2 cellular contexts compared by ENCODE assay signal in the genomic region with DNA sequence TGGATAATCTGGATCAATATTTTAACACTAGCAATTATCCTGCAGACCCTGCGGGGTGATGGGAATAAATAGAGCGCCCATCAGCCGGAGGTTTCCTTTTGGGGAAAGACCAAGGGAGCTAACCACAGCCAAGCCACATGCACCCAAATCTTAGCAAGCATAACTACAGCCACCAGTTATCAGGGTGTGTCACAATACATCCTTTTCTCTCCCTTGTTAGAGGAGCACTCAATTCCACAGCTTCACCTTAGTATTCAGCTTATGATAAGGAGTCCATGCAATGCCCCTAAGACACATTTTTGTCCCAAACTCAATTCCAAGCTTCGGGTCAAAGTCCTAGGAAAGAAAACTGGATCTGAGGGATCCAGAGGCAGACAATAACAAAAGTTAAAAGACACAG.
TF ChIP-seq lines count a peak whose summit lies in the region.

No MANE protein-coding gene starts in this region.

TF ChIP-seq in GM23338, 12 proteins besides CTCF, POLR2A, EP300 and RAD21 (continues in another document):
- TF ChIP-seq CREB1 (CRISPR knock-in tag; IDR thresholded peaks at IDR 0.05; ENCODE audit: low read depth) = no peak
- TF ChIP-seq EZH2 (IDR thresholded peaks at IDR 0.05; ENCODE audit: low read depth, unreplicated experiment) = no peak
- no peak for TF ChIP-seq STAT1 (IDR thresholded peaks at IDR 0.05; ENCODE audit: unreplicated experiment)
- no peak for TF ChIP-seq POLR2AphosphoS5 (IDR thresholded peaks at IDR 0.05; ENCODE audit: low read depth)
- TF ChIP-seq, protein P1, sequence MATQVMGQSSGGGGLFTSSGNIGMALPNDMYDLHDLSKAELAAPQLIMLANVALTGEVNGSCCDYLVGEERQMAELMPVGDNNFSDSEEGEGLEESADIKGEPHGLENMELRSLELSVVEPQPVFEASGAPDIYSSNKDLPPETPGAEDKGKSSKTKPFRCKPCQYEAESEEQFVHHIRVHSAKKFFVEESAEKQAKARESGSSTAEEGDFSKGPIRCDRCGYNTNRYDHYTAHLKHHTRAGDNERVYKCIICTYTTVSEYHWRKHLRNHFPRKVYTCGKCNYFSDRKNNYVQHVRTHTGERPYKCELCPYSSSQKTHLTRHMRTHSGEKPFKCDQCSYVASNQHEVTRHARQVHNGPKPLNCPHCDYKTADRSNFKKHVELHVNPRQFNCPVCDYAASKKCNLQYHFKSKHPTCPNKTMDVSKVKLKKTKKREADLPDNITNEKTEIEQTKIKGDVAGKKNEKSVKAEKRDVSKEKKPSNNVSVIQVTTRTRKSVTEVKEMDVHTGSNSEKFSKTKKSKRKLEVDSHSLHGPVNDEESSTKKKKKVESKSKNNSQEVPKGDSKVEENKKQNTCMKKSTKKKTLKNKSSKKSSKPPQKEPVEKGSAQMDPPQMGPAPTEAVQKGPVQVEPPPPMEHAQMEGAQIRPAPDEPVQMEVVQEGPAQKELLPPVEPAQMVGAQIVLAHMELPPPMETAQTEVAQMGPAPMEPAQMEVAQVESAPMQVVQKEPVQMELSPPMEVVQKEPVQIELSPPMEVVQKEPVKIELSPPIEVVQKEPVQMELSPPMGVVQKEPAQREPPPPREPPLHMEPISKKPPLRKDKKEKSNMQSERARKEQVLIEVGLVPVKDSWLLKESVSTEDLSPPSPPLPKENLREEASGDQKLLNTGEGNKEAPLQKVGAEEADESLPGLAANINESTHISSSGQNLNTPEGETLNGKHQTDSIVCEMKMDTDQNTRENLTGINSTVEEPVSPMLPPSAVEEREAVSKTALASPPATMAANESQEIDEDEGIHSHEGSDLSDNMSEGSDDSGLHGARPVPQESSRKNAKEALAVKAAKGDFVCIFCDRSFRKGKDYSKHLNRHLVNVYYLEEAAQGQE (IDR thresholded peaks at IDR 0.05; ENCODE audit: unreplicated experiment) = no peak
- no peak for TF ChIP-seq EZH2phosphoT487 (IDR thresholded peaks at IDR 0.05; ENCODE audit: unreplicated experiment)
- no peak for TF ChIP-seq NANOG (IDR thresholded peaks at IDR 0.05; ENCODE audit: borderline replicate concordance)
- TF ChIP-seq ZNF114 (CRISPR knock-in tag; IDR thresholded peaks at IDR 0.05) = no peak
- TF ChIP-seq JUNB (IDR thresholded peaks at IDR 0.05; ENCODE audit: unreplicated experiment) = no peak
- TF ChIP-seq, protein P2, sequence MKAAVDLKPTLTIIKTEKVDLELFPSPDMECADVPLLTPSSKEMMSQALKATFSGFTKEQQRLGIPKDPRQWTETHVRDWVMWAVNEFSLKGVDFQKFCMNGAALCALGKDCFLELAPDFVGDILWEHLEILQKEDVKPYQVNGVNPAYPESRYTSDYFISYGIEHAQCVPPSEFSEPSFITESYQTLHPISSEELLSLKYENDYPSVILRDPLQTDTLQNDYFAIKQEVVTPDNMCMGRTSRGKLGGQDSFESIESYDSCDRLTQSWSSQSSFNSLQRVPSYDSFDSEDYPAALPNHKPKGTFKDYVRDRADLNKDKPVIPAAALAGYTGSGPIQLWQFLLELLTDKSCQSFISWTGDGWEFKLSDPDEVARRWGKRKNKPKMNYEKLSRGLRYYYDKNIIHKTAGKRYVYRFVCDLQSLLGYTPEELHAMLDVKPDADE (IDR thresholded peaks at IDR 0.05) = no peak
- TF ChIP-seq ZNF331 (CRISPR knock-in tag; IDR thresholded peaks at IDR 0.05; ENCODE audit: low read depth) = no peak

TF ChIP-seq in H1, 55 proteins besides CTCF, POLR2A, EP300 and RAD21:
- no peak for TF ChIP-seq NANOG (IDR thresholded peaks at IDR 0.05; ENCODE audit: insufficient read depth, low read depth, low read length, poor library complexity, severe bottlenecking)
- no peak for TF ChIP-seq TEAD4 (IDR thresholded peaks at IDR 0.05; ENCODE audit: low read depth, low read length)
- TF ChIP-seq EGR1 (IDR thresholded peaks at IDR 0.05; ENCODE audit: borderline replicate concordance, low read depth, low read length) = no peak
- no peak for TF ChIP-seq TCF12 (IDR thresholded peaks at IDR 0.05; ENCODE audit: low read depth, low read length)
- TF ChIP-seq FOSL1 (IDR thresholded peaks at IDR 0.05; ENCODE audit: insufficient read depth, low read depth, low read length) = no peak
- TF ChIP-seq BACH1 (IDR thresholded peaks at IDR 0.05; ENCODE audit: low read length) = no peak
- no peak for TF ChIP-seq SP4 (IDR thresholded peaks at IDR 0.05; ENCODE audit: low read length)
- TF ChIP-seq POU5F1 (IDR thresholded peaks at IDR 0.05; ENCODE audit: low read depth, low read length) = no peak
- TF ChIP-seq ASH2L (IDR thresholded peaks at IDR 0.05; ENCODE audit: low read length) = no peak
- no peak for TF ChIP-seq CBX5 (IDR thresholded peaks at IDR 0.05; ENCODE audit: low read depth, low read length)
- no peak for TF ChIP-seq KDM4A (IDR thresholded peaks at IDR 0.05; ENCODE audit: low read depth, low read length, severe bottlenecking)
- TF ChIP-seq, protein P3, sequence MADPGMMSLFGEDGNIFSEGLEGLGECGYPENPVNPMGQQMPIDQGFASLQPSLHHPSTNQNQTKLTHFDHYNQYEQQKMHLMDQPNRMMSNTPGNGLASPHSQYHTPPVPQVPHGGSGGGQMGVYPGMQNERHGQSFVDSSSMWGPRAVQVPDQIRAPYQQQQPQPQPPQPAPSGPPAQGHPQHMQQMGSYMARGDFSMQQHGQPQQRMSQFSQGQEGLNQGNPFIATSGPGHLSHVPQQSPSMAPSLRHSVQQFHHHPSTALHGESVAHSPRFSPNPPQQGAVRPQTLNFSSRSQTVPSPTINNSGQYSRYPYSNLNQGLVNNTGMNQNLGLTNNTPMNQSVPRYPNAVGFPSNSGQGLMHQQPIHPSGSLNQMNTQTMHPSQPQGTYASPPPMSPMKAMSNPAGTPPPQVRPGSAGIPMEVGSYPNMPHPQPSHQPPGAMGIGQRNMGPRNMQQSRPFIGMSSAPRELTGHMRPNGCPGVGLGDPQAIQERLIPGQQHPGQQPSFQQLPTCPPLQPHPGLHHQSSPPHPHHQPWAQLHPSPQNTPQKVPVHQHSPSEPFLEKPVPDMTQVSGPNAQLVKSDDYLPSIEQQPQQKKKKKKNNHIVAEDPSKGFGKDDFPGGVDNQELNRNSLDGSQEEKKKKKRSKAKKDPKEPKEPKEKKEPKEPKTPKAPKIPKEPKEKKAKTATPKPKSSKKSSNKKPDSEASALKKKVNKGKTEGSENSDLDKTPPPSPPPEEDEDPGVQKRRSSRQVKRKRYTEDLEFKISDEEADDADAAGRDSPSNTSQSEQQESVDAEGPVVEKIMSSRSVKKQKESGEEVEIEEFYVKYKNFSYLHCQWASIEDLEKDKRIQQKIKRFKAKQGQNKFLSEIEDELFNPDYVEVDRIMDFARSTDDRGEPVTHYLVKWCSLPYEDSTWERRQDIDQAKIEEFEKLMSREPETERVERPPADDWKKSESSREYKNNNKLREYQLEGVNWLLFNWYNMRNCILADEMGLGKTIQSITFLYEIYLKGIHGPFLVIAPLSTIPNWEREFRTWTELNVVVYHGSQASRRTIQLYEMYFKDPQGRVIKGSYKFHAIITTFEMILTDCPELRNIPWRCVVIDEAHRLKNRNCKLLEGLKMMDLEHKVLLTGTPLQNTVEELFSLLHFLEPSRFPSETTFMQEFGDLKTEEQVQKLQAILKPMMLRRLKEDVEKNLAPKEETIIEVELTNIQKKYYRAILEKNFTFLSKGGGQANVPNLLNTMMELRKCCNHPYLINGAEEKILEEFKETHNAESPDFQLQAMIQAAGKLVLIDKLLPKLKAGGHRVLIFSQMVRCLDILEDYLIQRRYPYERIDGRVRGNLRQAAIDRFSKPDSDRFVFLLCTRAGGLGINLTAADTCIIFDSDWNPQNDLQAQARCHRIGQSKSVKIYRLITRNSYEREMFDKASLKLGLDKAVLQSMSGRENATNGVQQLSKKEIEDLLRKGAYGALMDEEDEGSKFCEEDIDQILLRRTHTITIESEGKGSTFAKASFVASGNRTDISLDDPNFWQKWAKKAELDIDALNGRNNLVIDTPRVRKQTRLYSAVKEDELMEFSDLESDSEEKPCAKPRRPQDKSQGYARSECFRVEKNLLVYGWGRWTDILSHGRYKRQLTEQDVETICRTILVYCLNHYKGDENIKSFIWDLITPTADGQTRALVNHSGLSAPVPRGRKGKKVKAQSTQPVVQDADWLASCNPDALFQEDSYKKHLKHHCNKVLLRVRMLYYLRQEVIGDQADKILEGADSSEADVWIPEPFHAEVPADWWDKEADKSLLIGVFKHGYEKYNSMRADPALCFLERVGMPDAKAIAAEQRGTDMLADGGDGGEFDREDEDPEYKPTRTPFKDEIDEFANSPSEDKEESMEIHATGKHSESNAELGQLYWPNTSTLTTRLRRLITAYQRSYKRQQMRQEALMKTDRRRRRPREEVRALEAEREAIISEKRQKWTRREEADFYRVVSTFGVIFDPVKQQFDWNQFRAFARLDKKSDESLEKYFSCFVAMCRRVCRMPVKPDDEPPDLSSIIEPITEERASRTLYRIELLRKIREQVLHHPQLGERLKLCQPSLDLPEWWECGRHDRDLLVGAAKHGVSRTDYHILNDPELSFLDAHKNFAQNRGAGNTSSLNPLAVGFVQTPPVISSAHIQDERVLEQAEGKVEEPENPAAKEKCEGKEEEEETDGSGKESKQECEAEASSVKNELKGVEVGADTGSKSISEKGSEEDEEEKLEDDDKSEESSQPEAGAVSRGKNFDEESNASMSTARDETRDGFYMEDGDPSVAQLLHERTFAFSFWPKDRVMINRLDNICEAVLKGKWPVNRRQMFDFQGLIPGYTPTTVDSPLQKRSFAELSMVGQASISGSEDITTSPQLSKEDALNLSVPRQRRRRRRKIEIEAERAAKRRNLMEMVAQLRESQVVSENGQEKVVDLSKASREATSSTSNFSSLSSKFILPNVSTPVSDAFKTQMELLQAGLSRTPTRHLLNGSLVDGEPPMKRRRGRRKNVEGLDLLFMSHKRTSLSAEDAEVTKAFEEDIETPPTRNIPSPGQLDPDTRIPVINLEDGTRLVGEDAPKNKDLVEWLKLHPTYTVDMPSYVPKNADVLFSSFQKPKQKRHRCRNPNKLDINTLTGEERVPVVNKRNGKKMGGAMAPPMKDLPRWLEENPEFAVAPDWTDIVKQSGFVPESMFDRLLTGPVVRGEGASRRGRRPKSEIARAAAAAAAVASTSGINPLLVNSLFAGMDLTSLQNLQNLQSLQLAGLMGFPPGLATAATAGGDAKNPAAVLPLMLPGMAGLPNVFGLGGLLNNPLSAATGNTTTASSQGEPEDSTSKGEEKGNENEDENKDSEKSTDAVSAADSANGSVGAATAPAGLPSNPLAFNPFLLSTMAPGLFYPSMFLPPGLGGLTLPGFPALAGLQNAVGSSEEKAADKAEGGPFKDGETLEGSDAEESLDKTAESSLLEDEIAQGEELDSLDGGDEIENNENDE (IDR thresholded peaks at IDR 0.05; ENCODE audit: insufficient replicate concordance, low read length) = no peak
- TF ChIP-seq SAP30 (IDR thresholded peaks at IDR 0.05; ENCODE audit: insufficient read depth, insufficient replicate concordance, low read length) = no peak
- TF ChIP-seq, protein P4, sequence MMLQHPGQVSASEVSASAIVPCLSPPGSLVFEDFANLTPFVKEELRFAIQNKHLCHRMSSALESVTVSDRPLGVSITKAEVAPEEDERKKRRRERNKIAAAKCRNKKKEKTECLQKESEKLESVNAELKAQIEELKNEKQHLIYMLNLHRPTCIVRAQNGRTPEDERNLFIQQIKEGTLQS (IDR thresholded peaks at IDR 0.05; ENCODE audit: insufficient read depth, low read depth, low read length) = no peak
- TF ChIP-seq SIX5 (IDR thresholded peaks at IDR 0.05; ENCODE audit: low read depth, low read length) = no peak
- TF ChIP-seq EZH2 (IDR thresholded peaks at IDR 0.05; ENCODE audit: low read depth, low read length, severe bottlenecking) = no peak
- TF ChIP-seq CTBP2 (IDR thresholded peaks at IDR 0.05; ENCODE audit: borderline replicate concordance, insufficient read depth, insufficient read length, low read length) = no peak
- no peak for TF ChIP-seq TBP (IDR thresholded peaks at IDR 0.05; ENCODE audit: low read depth, low read length)
